Comparison of ENCODE assay signal across 7 cellular contexts in genomic region chr11:46673713-46674462, GRCh38. TPM values are rescaled to one million over a fixed set of nuclear protein-coding genes. Genes with fewer than 3 reads are reported as not detected.
DNase-seq lines count a peak whose midpoint lies in the region; ATAC-seq and TF ChIP-seq lines count a peak whose summit lies in the region.
"Had no signal": no experiment of that assay in that cellular context is flagged by ENCODE, and none has a peak within 500 bp of the region (broad histone marks: within the 10 kb centered on the region; RNA-seq: fewer than 3 reads in every experiment).

No MANE protein-coding gene starts in this region.

- H3K9me3 ChIP-seq in HUES6 (ENCODE audit: control insufficient read depth, insufficient read depth, low read depth, low read length) (no peaks in the 10 kb centered on the region), neural progenitor cell (ENCODE audit: low read depth) (no peaks in the 10 kb centered on the region)

- intact Hi-C loops in dendritic cell treated with granulocyte-macrophage colony-stimulating factor and Interleukin-4, amounts not matched to agents 40 ng/mL and 50 ng/mL, for 4 days (cut with micrococcal nuclease), result no loop called here

- ATAC-seq in GM21529 (IDR thresholded peaks at IDR 0.05; ENCODE audit: unreplicated experiment), result no peak

- H3K27ac ChIP-seq in HUES6 (ENCODE audit: low read depth, low read length) (peak overlapping the region; percentile 64; the same call in 1 of the 2 replicates), neural progenitor cell (peak overlapping the region; percentile 42)

- H3K4me1 ChIP-seq in HUES6 (ENCODE audit: control insufficient read depth, insufficient read depth, low read length), result peaks cover 26% of the 10 kb centered on the region
- H3K4me1 ChIP-seq in neural progenitor cell, result peaks cover 8% of the 10 kb centered on the region

- peaks cover 8% of the 10 kb centered on the region for H3F3A ChIP-seq in neural progenitor cell (ENCODE audit: low read depth)

- peaks cover 51% of the 10 kb centered on the region for H3K36me3 ChIP-seq in HUES6 (ENCODE audit: control insufficient read depth, insufficient read depth, low read length)
- H3K36me3 ChIP-seq in neural progenitor cell, result no peaks in the 10 kb centered on the region

- H3K27ac Mint-ChIP-seq in dendritic cell treated with granulocyte-macrophage colony-stimulating factor and Interleukin-4, amounts not matched to agents 40 ng/mL and 50 ng/mL, for 4 days, result peak overlapping the region; percentile 38
- no peak overlapping the region for H3K27ac Mint-ChIP-seq in neural progenitor cell

- H4K20me1 ChIP-seq in neural progenitor cell (ENCODE audit: low read depth), result no peaks in the 10 kb centered on the region

- no peaks in the 10 kb centered on the region for H3K79me2 ChIP-seq in neural progenitor cell (ENCODE audit: low read depth)

- H3K4me3 Mint-ChIP-seq in dendritic cell treated with granulocyte-macrophage colony-stimulating factor and Interleukin-4, amounts not matched to agents 40 ng/mL and 50 ng/mL, for 4 days, result no peak overlapping the region
- no peak overlapping the region for H3K4me3 Mint-ChIP-seq in neural progenitor cell

- H3K9ac ChIP-seq in HUES6 (ENCODE audit: low read length) (peak overlapping the region; percentile 43), neural progenitor cell (no peak overlapping the region)

- H3K27me3 ChIP-seq in HUES6 (ENCODE audit: control insufficient read depth, insufficient read depth, low read length), result no peaks in the 10 kb centered on the region
- no peaks in the 10 kb centered on the region for H3K27me3 ChIP-seq in neural progenitor cell

- H3K4me1 Mint-ChIP-seq in dendritic cell treated with granulocyte-macrophage colony-stimulating factor and Interleukin-4, amounts not matched to agents 40 ng/mL and 50 ng/mL, for 4 days (ENCODE audit: low read depth), result peaks cover 80% of the 10 kb centered on the region
- H3K4me1 Mint-ChIP-seq in neural progenitor cell, result peaks cover 7% of the 10 kb centered on the region

- H3K4me3 ChIP-seq in HUES6 (ENCODE audit: low read depth, low read length), result no peak overlapping the region
- H3K4me3 ChIP-seq in neural progenitor cell, result no peak overlapping the region

- H3K27me3 Mint-ChIP-seq in dendritic cell treated with granulocyte-macrophage colony-stimulating factor and Interleukin-4, amounts not matched to agents 40 ng/mL and 50 ng/mL, for 4 days, result no peaks in the 10 kb centered on the region
- H3K27me3 Mint-ChIP-seq in neural progenitor cell (ENCODE audit: insufficient read depth, low read depth), result peaks cover 4% of the 10 kb centered on the region

- H2AFZ ChIP-seq in neural progenitor cell (replicated peaks), result no peak overlapping the region

- no peak overlapping the region for H3K4me2 ChIP-seq in neural progenitor cell

- H3K36me3 Mint-ChIP-seq in dendritic cell treated with granulocyte-macrophage colony-stimulating factor and Interleukin-4, amounts not matched to agents 40 ng/mL and 50 ng/mL, for 4 days (ENCODE audit: low read depth), result peaks cover 83% of the 10 kb centered on the region
- peaks cover 22% of the 10 kb centered on the region for H3K36me3 Mint-ChIP-seq in neural progenitor cell

- DNase-seq in neural progenitor cell (ENCODE audit: low spot score) (no peak), anterior cingulate cortex (lab: John Stamatoyannopoulos, UW) (no peak), occipital lobe (lab: John Stamatoyannopoulos, UW) (no peak)
- DNase-seq: MM.1S had no signal

- no peak for TF ChIP-seq CTCF in neural progenitor cell (IDR thresholded peaks at IDR 0.05)

- peaks cover 8% of the 10 kb centered on the region for H3K9me3 Mint-ChIP-seq in dendritic cell treated with granulocyte-macrophage colony-stimulating factor and Interleukin-4, amounts not matched to agents 40 ng/mL and 50 ng/mL, for 4 days
- no peaks in the 10 kb centered on the region for H3K9me3 Mint-ChIP-seq in neural progenitor cell

RNA-seq across cellular contexts. Expression of gene ARHGAP1, which starts 26.5 kb away (rescaled TPM):
- total RNA-seq in neural progenitor cell (ENCODE audit: low replicate concordance) (8.1 and 11.8 TPM in 2 replicates), occipital lobe (17.6 TPM)

RNA-seq across cellular contexts. Expression of gene ZNF408, which starts 26.9 kb away (rescaled TPM):
- total RNA-seq in neural progenitor cell (ENCODE audit: low replicate concordance) (2.8 and 10.7 TPM in 2 replicates), occipital lobe (4.2 TPM)

RNA-seq across cellular contexts. Expression of gene F2, which starts 45.1 kb away (rescaled TPM):
- total RNA-seq in neural progenitor cell (ENCODE audit: low replicate concordance) (0.06 TPM in 1 of 2 replicates, not detected in the other), occipital lobe (0.16 TPM)

RNA-seq across cellular contexts. Expression of gene ATG13, which starts 56.5 kb away (rescaled TPM):
- 75.4 and 88.5 TPM in 2 replicates for total RNA-seq in neural progenitor cell (ENCODE audit: low replicate concordance)
- total RNA-seq in occipital lobe, result 54.3 TPM

RNA-seq across cellular contexts. Expression of gene HARBI1, which starts 56.9 kb away (rescaled TPM):
- total RNA-seq in neural progenitor cell (ENCODE audit: low replicate concordance), result 4.6 and 5.3 TPM in 2 replicates
- total RNA-seq in occipital lobe, result 6.7 TPM
